ENCODE assay signal across 1 cellular context in the genomic region with DNA sequence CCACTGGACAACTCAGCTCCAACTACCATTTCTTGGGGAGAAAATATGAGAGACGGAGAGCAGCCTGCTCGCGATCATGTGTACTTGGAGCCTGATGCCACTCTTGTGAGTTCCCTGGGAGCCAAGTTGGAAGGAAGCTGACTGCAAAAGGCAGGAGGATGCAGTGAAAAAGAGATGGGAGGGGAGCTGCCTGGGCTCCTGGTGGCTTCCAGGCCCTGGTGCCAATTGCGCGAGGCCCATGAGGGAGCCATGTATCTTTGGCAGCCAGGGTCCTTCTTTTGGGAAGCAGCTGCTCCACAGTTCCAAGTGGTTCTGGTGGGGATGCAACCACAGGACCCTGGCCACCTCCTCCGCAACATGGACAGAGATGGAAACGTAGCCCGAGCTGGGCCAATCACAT.
TF ChIP-seq lines count a peak whose summit lies in the region.

No MANE protein-coding gene starts in this region.

TF ChIP-seq in HepG2, 621 proteins besides CTCF, POLR2A, EP300 and RAD21 (continued from another document):
- TF ChIP-seq, protein P1, sequence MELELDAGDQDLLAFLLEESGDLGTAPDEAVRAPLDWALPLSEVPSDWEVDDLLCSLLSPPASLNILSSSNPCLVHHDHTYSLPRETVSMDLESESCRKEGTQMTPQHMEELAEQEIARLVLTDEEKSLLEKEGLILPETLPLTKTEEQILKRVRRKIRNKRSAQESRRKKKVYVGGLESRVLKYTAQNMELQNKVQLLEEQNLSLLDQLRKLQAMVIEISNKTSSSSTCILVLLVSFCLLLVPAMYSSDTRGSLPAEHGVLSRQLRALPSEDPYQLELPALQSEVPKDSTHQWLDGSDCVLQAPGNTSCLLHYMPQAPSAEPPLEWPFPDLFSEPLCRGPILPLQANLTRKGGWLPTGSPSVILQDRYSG (CRISPR knock-in tag; IDR thresholded peaks at IDR 0.05), result no peak
